8 cellular contexts compared by ENCODE assay signal in the genomic region with DNA sequence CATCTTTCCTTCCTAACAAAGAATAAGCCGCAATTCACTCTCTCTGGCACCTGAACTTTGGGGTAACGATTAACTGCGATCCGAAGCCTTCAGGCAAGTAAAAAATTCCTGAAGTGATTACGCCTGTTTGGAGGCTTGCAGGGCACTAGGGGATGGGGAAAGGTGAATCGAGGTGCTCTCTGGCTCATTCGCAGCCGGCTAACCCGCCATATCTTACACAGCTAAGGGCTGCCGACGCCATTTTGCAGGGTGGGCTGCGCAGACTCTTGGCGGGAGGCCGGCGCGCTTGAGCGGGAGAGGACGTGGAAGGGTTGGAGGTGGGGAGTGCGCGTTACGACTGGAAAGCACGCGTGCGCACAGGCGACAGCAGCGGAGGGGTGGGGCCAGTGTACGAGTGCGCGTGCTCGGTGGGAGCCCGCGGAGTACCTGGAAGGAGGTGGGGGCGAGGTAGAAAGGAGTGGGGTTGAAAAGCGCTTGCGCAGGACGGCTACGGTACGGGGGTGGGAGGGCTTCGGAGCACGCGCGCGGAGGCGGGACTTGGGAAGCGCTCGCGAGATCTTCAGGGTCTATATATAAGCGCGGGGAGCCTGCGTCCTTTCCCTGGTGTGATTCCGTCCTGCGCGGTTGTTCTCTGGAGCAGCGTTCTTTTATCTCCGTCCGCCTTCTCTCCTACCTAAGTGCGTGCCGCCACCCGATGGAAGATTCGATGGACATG.
DNase-seq lines count a peak whose midpoint lies in the region; ATAC-seq lines count a peak whose summit lies in the region.

A gene with protein sequence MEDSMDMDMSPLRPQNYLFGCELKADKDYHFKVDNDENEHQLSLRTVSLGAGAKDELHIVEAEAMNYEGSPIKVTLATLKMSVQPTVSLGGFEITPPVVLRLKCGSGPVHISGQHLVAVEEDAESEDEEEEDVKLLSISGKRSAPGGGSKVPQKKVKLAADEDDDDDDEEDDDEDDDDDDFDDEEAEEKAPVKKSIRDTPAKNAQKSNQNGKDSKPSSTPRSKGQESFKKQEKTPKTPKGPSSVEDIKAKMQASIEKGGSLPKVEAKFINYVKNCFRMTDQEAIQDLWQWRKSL (plus strand): TSS at position 595 of the 715 bp plus-strand sequence. CDS start 100 bp downstream, at position 695.

- ATAC-seq in GM19351 (IDR thresholded peaks at IDR 0.05; ENCODE audit: unreplicated experiment) = peak; percentile 82
- peak; percentile 81 for ATAC-seq in HG03521 (IDR thresholded peaks at IDR 0.05; ENCODE audit: unreplicated experiment)

- DNase-seq in NCI-H748 (lab: John Stamatoyannopoulos, UW; ENCODE audit: unreplicated experiment) (peak; percentile 99), dedifferentiated amniotic fluid mesenchymal stem cell (ENCODE audit: extremely low spot score) (peak; percentile 97), left kidney (ENCODE audit: low read depth, low spot score) (peak; percentile 100)
- peak; percentile 96 for DNase-seq in activated CD4-positive, alpha-beta T cell treated with anti-CD3 and anti-CD28 coated beads, Interleukin-2, amount 50 U/mL, for 1 hour
- DNase-seq in stimulated activated CD4-positive, alpha-beta T cell treated with anti-CD3 and anti-CD28 coated beads, Interleukin-2, amount 100 ng/mL, for 24 hours = peak; percentile 97 to 98

- no peaks in the 10 kb centered on the region for H3K27me3 ChIP-seq in BLaER1 treated with 17β-estradiol and CSF1 and Interleukin-3, amounts not matched to agents 10 nM and 100 nM

- H3K9ac ChIP-seq in BLaER1 treated with 17β-estradiol and CSF1 and Interleukin-3, amounts not matched to agents 10 nM and 100 nM = peak within 1 kb of the TSS; percentile 91 to 99 (median 96)

- H3K27ac ChIP-seq in BLaER1 treated with 17β-estradiol and CSF1 and Interleukin-3, amounts not matched to agents 10 nM and 100 nM = peak within 1 kb of the TSS; percentile 82 to 98 (median 93)

- peak within 1 kb of the TSS; percentile 81 to 98 (median 91) for H3K4me2 ChIP-seq in BLaER1 treated with 17β-estradiol and CSF1 and Interleukin-3, amounts not matched to agents 10 nM and 100 nM

- peaks cover 44 to 47% (median 46%) of the 10 kb centered on the region in 11 experiments for H4K20me1 ChIP-seq in BLaER1 treated with 17β-estradiol and CSF1 and Interleukin-3, amounts not matched to agents 10 nM and 100 nM

- H3K36me3 ChIP-seq in BLaER1 treated with 17β-estradiol and CSF1 and Interleukin-3, amounts not matched to agents 10 nM and 100 nM = peaks cover 24 to 40% (median 39%) of the 10 kb centered on the region in 11 experiments

- peaks cover 27 to 37% (median 34%) of the 10 kb centered on the region in 10 experiments for H3K4me1 ChIP-seq in BLaER1 treated with 17β-estradiol and CSF1 and Interleukin-3, amounts not matched to agents 10 nM and 100 nM

- peaks cover 0 to 9% (median 0%) of the 10 kb centered on the region in 11 experiments; a peak in 3 of 22 replicates for H3K9me3 ChIP-seq in BLaER1 treated with 17β-estradiol and CSF1 and Interleukin-3, amounts not matched to agents 10 nM and 100 nM (replicated peaks in 1 of 11)

- peak within 1 kb of the TSS; percentile 82 to 99 (median 94) for H3K4me3 ChIP-seq in BLaER1 treated with 17β-estradiol and CSF1 and Interleukin-3, amounts not matched to agents 10 nM and 100 nM

Comparison
In these comparisons a context has a peak if more than half of its experiments do, and no peak if none do; other contexts are left out.
1. Peak in every context shown above with its lines: DNase-seq, ATAC-seq, H3K4me3 ChIP-seq and H3K27ac ChIP-seq.